In the genomic region with DNA sequence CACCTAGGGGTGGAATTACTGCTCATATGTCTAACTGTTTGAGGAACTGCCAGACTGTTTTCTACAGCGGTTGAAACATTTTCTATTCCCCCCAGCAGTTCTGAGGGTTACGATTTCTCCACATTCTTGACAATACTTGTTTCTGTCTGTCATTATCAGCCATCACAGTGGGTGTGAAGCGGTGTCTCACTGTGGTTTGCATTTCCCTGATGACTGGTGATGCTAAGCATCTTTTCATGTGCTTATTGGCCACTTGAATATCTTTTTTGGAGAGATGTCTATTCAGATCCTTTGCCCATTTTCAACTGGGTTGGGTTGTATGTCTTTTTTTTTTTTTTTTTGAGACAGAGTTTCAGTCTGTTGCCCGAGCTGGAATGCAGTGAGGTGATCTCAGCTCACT, we compare ENCODE assay signal across 23 cellular contexts.
DNase-seq lines count a peak whose midpoint lies in the region; ATAC-seq and TF ChIP-seq lines count a peak whose summit lies in the region.
"Had no signal": no experiment of that assay in that cellular context is flagged by ENCODE, and none has a peak within 500 bp of the region (broad histone marks: within the 10 kb centered on the region; RNA-seq: fewer than 3 reads in every experiment).

No MANE protein-coding gene starts in this region.

- H3K27me3 ChIP-seq in muscle layer of duodenum (ENCODE audit: low read depth, low read length) = no peaks in the 10 kb centered on the region
- H3K27me3 ChIP-seq: MG63 had no signal

- DNase-seq in activated CD8-positive, alpha-beta T cell treated with anti-CD3 and anti-CD28 coated beads for 36 hours = peak; percentile 34
- DNase-seq in activated CD8-positive, alpha-beta T cell treated with anti-CD3 and anti-CD28 coated beads, Interleukin-2, amount 10 ng/mL, durations not matched to agents 7 days and 5 days = no peak
- DNase-seq in central memory CD8-positive, alpha-beta T cell (ENCODE audit: low spot score in 2 of 2) = peak in 1 of 2 donors; percentile 57
- no peak for DNase-seq in stimulated activated effector memory CD8-positive, alpha-beta T cell treated with anti-CD3 and anti-CD28 coated beads, Interleukin-12 subunit alpha, Interleukin-12 subunit beta, amount 100 ng/mL, for 72 hours (ENCODE audit: low spot score in 2 of 2)
- DNase-seq in T-helper 2 cell treated with Interferon-gamma antibody and Interleukin-4, amounts not matched to agents 5 μg/mL and 100 μg/mL, for 36 hours (ENCODE audit: low spot score) = no peak
- DNase-seq in NCI-H1048 (lab: John Stamatoyannopoulos, UW) = no peak
- DNase-seq: COR-L47, DMS 273 treated with DMSO at 0.1 percent for 48 hours, DND-41, Karpas-422, MG63, NCI-H1092, NCI-H146, NCI-H2081 treated with DMSO at 0.1 percent for 48 hours, NCI-H446 treated with DMSO at 0.1 percent for 48 hours, NCI-H69 had no signal

- H3K4me1 Mint-ChIP-seq in activated CD8-positive, alpha-beta T cell treated with anti-CD3 and anti-CD28 coated beads for 36 hours (ENCODE audit: low read depth) = peaks cover 22% of the 10 kb centered on the region
- H3K4me1 Mint-ChIP-seq in activated CD8-positive, alpha-beta T cell treated with anti-CD3 and anti-CD28 coated beads, Interleukin-2, amount 10 ng/mL, durations not matched to agents 7 days and 5 days (ENCODE audit: low read depth) = peaks cover 23% of the 10 kb centered on the region
- peaks cover 36% of the 10 kb centered on the region for H3K4me1 Mint-ChIP-seq in central memory CD8-positive, alpha-beta T cell
- H3K4me1 Mint-ChIP-seq in stimulated activated effector memory CD8-positive, alpha-beta T cell treated with anti-CD3 and anti-CD28 coated beads, Interleukin-12 subunit alpha, Interleukin-12 subunit beta, amount 100 ng/mL, for 72 hours = peaks cover 34% of the 10 kb centered on the region
- H3K4me1 Mint-ChIP-seq in T-helper 2 cell treated with Interferon-gamma antibody and Interleukin-4, amounts not matched to agents 5 μg/mL and 100 μg/mL, for 36 hours (ENCODE audit: low read depth) = peaks cover 8% of the 10 kb centered on the region

- intact Hi-C loops in activated CD8-positive, alpha-beta T cell treated with anti-CD3 and anti-CD28 coated beads for 36 hours (cut with micrococcal nuclease) = no loop called here

- H3K36me3 Mint-ChIP-seq in activated CD8-positive, alpha-beta T cell treated with anti-CD3 and anti-CD28 coated beads for 36 hours (ENCODE audit: low read depth) = no peaks in the 10 kb centered on the region
- H3K36me3 Mint-ChIP-seq in activated CD8-positive, alpha-beta T cell treated with anti-CD3 and anti-CD28 coated beads, Interleukin-2, amount 10 ng/mL, durations not matched to agents 7 days and 5 days (ENCODE audit: low read depth) = no peaks in the 10 kb centered on the region
- H3K36me3 Mint-ChIP-seq in central memory CD8-positive, alpha-beta T cell (ENCODE audit: insufficient read depth) = peaks cover 12% of the 10 kb centered on the region
- H3K36me3 Mint-ChIP-seq in stimulated activated effector memory CD8-positive, alpha-beta T cell treated with anti-CD3 and anti-CD28 coated beads, Interleukin-12 subunit alpha, Interleukin-12 subunit beta, amount 100 ng/mL, for 72 hours = peaks cover 2% of the 10 kb centered on the region
- no peaks in the 10 kb centered on the region for H3K36me3 Mint-ChIP-seq in T-helper 2 cell treated with Interferon-gamma antibody and Interleukin-4, amounts not matched to agents 5 μg/mL and 100 μg/mL, for 36 hours (ENCODE audit: low read depth)
- H3K36me3 Mint-ChIP-seq: CD14-positive monocyte, IgD-negative memory B cell had no signal

- no peak for ATAC-seq in activated CD8-positive, alpha-beta T cell treated with anti-CD3 and anti-CD28 coated beads for 36 hours
- no peak for ATAC-seq in activated CD8-positive, alpha-beta T cell treated with anti-CD3 and anti-CD28 coated beads, Interleukin-2, amount 10 ng/mL, durations not matched to agents 7 days and 5 days
- ATAC-seq in central memory CD8-positive, alpha-beta T cell (replicated peaks; ENCODE audit: extremely low read depth, poor library complexity, severe bottlenecking) = peak; percentile 39
- ATAC-seq in stimulated activated effector memory CD8-positive, alpha-beta T cell treated with anti-CD3 and anti-CD28 coated beads, Interleukin-12 subunit alpha, Interleukin-12 subunit beta, amount 100 ng/mL, for 72 hours = peak; percentile 67
- no peak for ATAC-seq in HG03139 (IDR thresholded peaks at IDR 0.05; ENCODE audit: unreplicated experiment)
- ATAC-seq: Right ventricle myocardium inferior had no signal

- CTCF ChIA-PET in activated CD8-positive, alpha-beta T cell treated with anti-CD3 and anti-CD28 coated beads for 36 hours (lab: Charles Lee) = no interaction called here
- CTCF ChIA-PET in activated CD8-positive, alpha-beta T cell treated with anti-CD3 and anti-CD28 coated beads, Interleukin-2, amount 10 ng/mL, durations not matched to agents 7 days and 5 days (lab: Charles Lee) = interaction anchor here (2.0 kb wide), 1 partner anchor 88 kb away, joined by 8 read pairs; no protein-coding TSS in a partner anchor

- H3K36me3 ChIP-seq in muscle layer of duodenum (ENCODE audit: control insufficient read depth in 1 of 2, insufficient read depth in 2 of 2, low read length in 2 of 2) = no peaks in the 10 kb centered on the region
- H3K36me3 ChIP-seq: HAP-1, MG63 had no signal

- H3K9me3 ChIP-seq in muscle layer of duodenum (ENCODE audit: control insufficient read depth in 1 of 2, low read length in 2 of 2) = no peaks in the 10 kb centered on the region
- H3K9me3 ChIP-seq: HAP-1, MG63 had no signal

- no peaks in the 10 kb centered on the region for H3K9me3 Mint-ChIP-seq in activated CD8-positive, alpha-beta T cell treated with anti-CD3 and anti-CD28 coated beads for 36 hours
- H3K9me3 Mint-ChIP-seq in activated CD8-positive, alpha-beta T cell treated with anti-CD3 and anti-CD28 coated beads, Interleukin-2, amount 10 ng/mL, durations not matched to agents 7 days and 5 days (ENCODE audit: insufficient read depth) = no peaks in the 10 kb centered on the region
- no peaks in the 10 kb centered on the region for H3K9me3 Mint-ChIP-seq in central memory CD8-positive, alpha-beta T cell
- H3K9me3 Mint-ChIP-seq in stimulated activated effector memory CD8-positive, alpha-beta T cell treated with anti-CD3 and anti-CD28 coated beads, Interleukin-12 subunit alpha, Interleukin-12 subunit beta, amount 100 ng/mL, for 72 hours = no peaks in the 10 kb centered on the region
- H3K9me3 Mint-ChIP-seq in T-helper 2 cell treated with Interferon-gamma antibody and Interleukin-4, amounts not matched to agents 5 μg/mL and 100 μg/mL, for 36 hours = no peaks in the 10 kb centered on the region

- H3K4me3 ChIP-seq in muscle layer of duodenum (ENCODE audit: low read depth in 1 of 2, low read length in 2 of 2) = no peak overlapping the region
- H3K4me3 ChIP-seq: HAP-1, MG63 had no signal

- H3K27me3 Mint-ChIP-seq in activated CD8-positive, alpha-beta T cell treated with anti-CD3 and anti-CD28 coated beads for 36 hours = peaks cover 23% of the 10 kb centered on the region
- peaks cover 28% of the 10 kb centered on the region for H3K27me3 Mint-ChIP-seq in activated CD8-positive, alpha-beta T cell treated with anti-CD3 and anti-CD28 coated beads, Interleukin-2, amount 10 ng/mL, durations not matched to agents 7 days and 5 days (ENCODE audit: low read depth)
- peaks cover 27% of the 10 kb centered on the region for H3K27me3 Mint-ChIP-seq in central memory CD8-positive, alpha-beta T cell
- H3K27me3 Mint-ChIP-seq in T-helper 2 cell treated with Interferon-gamma antibody and Interleukin-4, amounts not matched to agents 5 μg/mL and 100 μg/mL, for 36 hours (ENCODE audit: low read depth) = peaks cover 20% of the 10 kb centered on the region

- no peak overlapping the region for H3K4me3 Mint-ChIP-seq in activated CD8-positive, alpha-beta T cell treated with anti-CD3 and anti-CD28 coated beads for 36 hours
- no peak overlapping the region for H3K4me3 Mint-ChIP-seq in activated CD8-positive, alpha-beta T cell treated with anti-CD3 and anti-CD28 coated beads, Interleukin-2, amount 10 ng/mL, durations not matched to agents 7 days and 5 days
- H3K4me3 Mint-ChIP-seq in central memory CD8-positive, alpha-beta T cell = peak overlapping the region; percentile 58
- peak overlapping the region; percentile 3 for H3K4me3 Mint-ChIP-seq in stimulated activated effector memory CD8-positive, alpha-beta T cell treated with anti-CD3 and anti-CD28 coated beads, Interleukin-12 subunit alpha, Interleukin-12 subunit beta, amount 100 ng/mL, for 72 hours
- H3K4me3 Mint-ChIP-seq in T-helper 2 cell treated with Interferon-gamma antibody and Interleukin-4, amounts not matched to agents 5 μg/mL and 100 μg/mL, for 36 hours = no peak overlapping the region
- H3K4me3 Mint-ChIP-seq: IgD-negative memory B cell had no signal

- no peak overlapping the region for H3K27ac Mint-ChIP-seq in activated CD8-positive, alpha-beta T cell treated with anti-CD3 and anti-CD28 coated beads for 36 hours
- H3K27ac Mint-ChIP-seq in activated CD8-positive, alpha-beta T cell treated with anti-CD3 and anti-CD28 coated beads, Interleukin-2, amount 10 ng/mL, durations not matched to agents 7 days and 5 days = no peak overlapping the region
- H3K27ac Mint-ChIP-seq in central memory CD8-positive, alpha-beta T cell (ENCODE audit: low read depth) = peak overlapping the region; percentile 71
- no peak overlapping the region for H3K27ac Mint-ChIP-seq in stimulated activated effector memory CD8-positive, alpha-beta T cell treated with anti-CD3 and anti-CD28 coated beads, Interleukin-12 subunit alpha, Interleukin-12 subunit beta, amount 100 ng/mL, for 72 hours
- no peak overlapping the region for H3K27ac Mint-ChIP-seq in T-helper 2 cell treated with Interferon-gamma antibody and Interleukin-4, amounts not matched to agents 5 μg/mL and 100 μg/mL, for 36 hours
- H3K27ac Mint-ChIP-seq: CD14-positive monocyte, IgD-negative memory B cell had no signal

- peaks cover 0 to 13% of the 10 kb centered on the region in 2 donors for H3K4me1 ChIP-seq in muscle layer of duodenum (ENCODE audit: control insufficient read depth in 1 of 2, insufficient read depth in 2 of 2, low read length in 2 of 2)

- POLR2A ChIA-PET in activated CD8-positive, alpha-beta T cell treated with anti-CD3 and anti-CD28 coated beads for 36 hours (lab: Charles Lee) = no interaction called here
- POLR2A ChIA-PET in activated CD8-positive, alpha-beta T cell treated with anti-CD3 and anti-CD28 coated beads, Interleukin-2, amount 10 ng/mL, durations not matched to agents 7 days and 5 days (lab: Charles Lee) = no interaction called here

- no peak for TF ChIP-seq CTCF in activated CD8-positive, alpha-beta T cell treated with anti-CD3 and anti-CD28 coated beads for 36 hours (IDR thresholded peaks at IDR 0.05)

- peak overlapping the region; percentile 14 for H3K27ac ChIP-seq in muscle layer of duodenum (ENCODE audit: low read length)
- H3K27ac ChIP-seq: 22Rv1 had no signal

Comparison
In these comparisons a context has a peak if more than half of its experiments do, and no peak if none do; other contexts are left out.
1. ATAC-seq: peak in central memory CD8-positive, alpha-beta T cell (single experiment) and stimulated activated effector memory CD8-positive, alpha-beta T cell treated with anti-CD3 and anti-CD28 coated beads, Interleukin-12 subunit alpha, Interleukin-12 subunit beta, amount 100 ng/mL, for 72 hours (single experiment); none in activated CD8-positive, alpha-beta T cell treated with anti-CD3 and anti-CD28 coated beads for 36 hours (single experiment), activated CD8-positive, alpha-beta T cell treated with anti-CD3 and anti-CD28 coated beads, Interleukin-2, amount 10 ng/mL, durations not matched to agents 7 days and 5 days (single experiment) and HG03139 (single experiment).
2. H3K4me3 Mint-ChIP-seq: peak in central memory CD8-positive, alpha-beta T cell (single experiment) and stimulated activated effector memory CD8-positive, alpha-beta T cell treated with anti-CD3 and anti-CD28 coated beads, Interleukin-12 subunit alpha, Interleukin-12 subunit beta, amount 100 ng/mL, for 72 hours (single experiment); none in activated CD8-positive, alpha-beta T cell treated with anti-CD3 and anti-CD28 coated beads for 36 hours (single experiment), activated CD8-positive, alpha-beta T cell treated with anti-CD3 and anti-CD28 coated beads, Interleukin-2, amount 10 ng/mL, durations not matched to agents 7 days and 5 days (single experiment) and T-helper 2 cell treated with Interferon-gamma antibody and Interleukin-4, amounts not matched to agents 5 μg/mL and 100 μg/mL, for 36 hours (single experiment).